In the genomic region with DNA sequence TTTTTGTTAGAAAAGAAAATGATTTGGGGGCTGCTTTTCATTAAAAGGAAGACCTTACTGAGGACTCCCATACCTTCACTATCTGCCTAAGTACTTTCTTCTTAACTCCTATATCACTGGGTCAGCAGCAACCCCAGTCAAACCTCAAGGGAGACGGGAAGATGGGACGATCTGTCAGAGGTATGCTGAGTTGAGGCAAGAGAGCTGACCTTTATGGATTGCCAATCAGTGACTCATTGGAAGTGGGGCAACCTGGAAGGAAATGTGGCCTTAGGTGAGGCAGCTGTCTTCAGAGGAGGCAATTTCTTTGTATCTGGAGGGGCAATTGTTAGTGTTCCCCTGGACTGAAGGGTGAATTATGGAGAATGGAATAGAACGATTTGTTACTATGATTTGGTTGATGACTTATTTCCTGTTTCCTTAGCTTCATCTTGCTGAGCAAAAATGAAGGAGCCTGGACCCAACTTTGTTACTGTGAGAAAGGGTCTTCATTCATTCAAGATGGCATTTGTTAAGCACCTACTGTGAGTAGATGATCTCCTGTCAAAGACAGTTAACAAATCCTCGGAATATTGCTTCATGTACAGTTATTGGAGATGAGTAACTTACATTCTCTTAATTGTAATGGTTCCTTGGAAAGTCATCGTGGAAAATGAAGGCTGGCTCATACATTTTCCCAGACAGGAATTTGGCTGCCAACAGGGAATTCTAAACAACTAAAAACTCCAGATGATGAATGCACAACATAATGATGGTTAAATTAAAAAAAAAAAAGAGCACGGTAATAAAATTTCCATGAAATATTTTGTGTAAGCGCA, we compare ENCODE assay signal across 25 cellular contexts.
"Had no signal": no experiment of that assay in that cellular context is flagged by ENCODE, and none has a peak within 500 bp of the region (broad histone marks: within the 10 kb centered on the region; RNA-seq: fewer than 3 reads in every experiment).

No MANE protein-coding gene starts in this region.

- H3K9me3 ChIP-seq: body of pancreas, neutrophil, right lobe of liver, transverse colon had no signal

- H3K36me3 ChIP-seq: neutrophil, right lobe of liver, transverse colon had no signal

- H3K27me3 ChIP-seq: body of pancreas, right lobe of liver had no signal

- H3K4me1 ChIP-seq: body of pancreas, right lobe of liver, transverse colon had no signal

- ATAC-seq: activated CD4-positive, alpha-beta T cell treated with anti-CD3 and anti-CD28 coated beads for 36 hours; activated T-cell treated with anti-CD3 and anti-CD28 coated beads, Interleukin-2, amount 50 U/mL, for 72 hours; body of pancreas; left colon; right lobe of liver had no signal

- H3K27ac ChIP-seq: body of pancreas, neutrophil, right lobe of liver, transverse colon had no signal

- H3K4me3 ChIP-seq: body of pancreas, right lobe of liver, transverse colon had no signal

- FAIRE-seq: colon, endometrium, keratinocyte, urothelium cell line had no signal

- DNase-seq: activated CD4-positive, alpha-beta T cell treated with anti-CD3 and anti-CD28 coated beads for 36 hours; activated CD4-positive, alpha-beta T cell treated with anti-CD3 and anti-CD28 coated beads, Interleukin-2, amount 50 U/mL, for 4 hours; activated CD4-positive, CD25-positive, alpha-beta regulatory T cell; activated naive CD4-positive, alpha-beta T cell; activated T-cell treated with anti-CD3 and anti-CD28 coated beads for 4 hours; activated T-cell treated with anti-CD3 and anti-CD28 coated beads, Interleukin-2, amount 50 U/mL, for 72 hours; anterior cingulate cortex; body of pancreas; effector CD8-positive, alpha-beta T cell; erythroblast; foreskin fibroblast; head of caudate nucleus; hippocampal formation; left colon; naive B cell; nephron progenitor cell; right lobe of liver; stimulated activated CD4-positive, alpha-beta T cell treated with anti-CD3 and anti-CD28 coated beads, Interleukin-2, amount 100 ng/mL, for 48 hours; stimulated activated naive CD4-positive, alpha-beta T cell treated with Interleukin-2 at 50 U/mL for 16 hours; transverse colon had no signal
